Comparison of ENCODE assay signal across 1 cellular context in genomic region chr6:110636776-110637175, GRCh38.
TF ChIP-seq lines count a peak whose summit lies in the region.

No MANE protein-coding gene starts in this region.

TF ChIP-seq in K562, 482 proteins besides CTCF, POLR2A, EP300 and RAD21 (continued from another document):
- TF ChIP-seq BCLAF1 (IDR thresholded peaks at IDR 0.05; ENCODE audit: borderline replicate concordance in 1 of 2, control insufficient read depth in 1 of 2, low read depth in 2 of 2, low read length in 1 of 2) = no peak
- TF ChIP-seq CLOCK (CRISPR knock-in tag; IDR thresholded peaks at IDR 0.05; ENCODE audit: borderline replicate concordance) = no peak
- no peak for TF ChIP-seq ZNF512 (tag; IDR thresholded peaks at IDR 0.05)
- no peak for TF ChIP-seq CCNT2 (IDR thresholded peaks at IDR 0.05; ENCODE audit: borderline replicate concordance, extremely low read depth, insufficient read length, low read depth, low read length)
- no peak for TF ChIP-seq SRSF9 (IDR thresholded peaks at IDR 0.05; ENCODE audit: borderline replicate concordance, low read depth, low read length)
